ENCODE assay signal across 24 cellular contexts in genomic region chr3:18024715-18025114, GRCh38.
DNase-seq lines count a peak whose midpoint lies in the region; ATAC-seq, FAIRE-seq and TF ChIP-seq lines count a peak whose summit lies in the region.
"Had no signal": no experiment of that assay in that cellular context is flagged by ENCODE, and none has a peak within 500 bp of the region (broad histone marks: within the 10 kb centered on the region; RNA-seq: fewer than 3 reads in every experiment).

No MANE protein-coding gene starts in this region.

- no peak for FAIRE-seq in H54 (lab: Jason Lieb, UNC)
- FAIRE-seq: GM12892, small intestine had no signal

- ATAC-seq in GM18502 (IDR thresholded peaks at IDR 0.05; ENCODE audit: poor library complexity, unreplicated experiment) (peak; percentile 69), HG02852 (IDR thresholded peaks at IDR 0.05; ENCODE audit: unreplicated experiment) (peak; percentile 83), GM19463 (IDR thresholded peaks at IDR 0.05; ENCODE audit: unreplicated experiment) (no peak)
- ATAC-seq: activated CD4-positive, alpha-beta T cell treated with anti-CD3 and anti-CD28 coated beads for 36 hours; CD8-positive, alpha-beta T cell; lower lobe of right lung; Panc1 had no signal

- no peak for TF ChIP-seq CTCF in GM20000 (IDR thresholded peaks at IDR 0.05; ENCODE audit: extremely low read depth, missing control alignments)

- TF ChIP-seq POLR2A in H54 (IDR thresholded peaks at IDR 0.05; ENCODE audit: low read depth, low read length), result no peak

- DNase-seq in GM20000 (ENCODE audit: low spot score), result peak; percentile 17
- peak; percentile 27 for DNase-seq in SK-N-DZ (ENCODE audit: low spot score)
- no peak for DNase-seq in ureter (ENCODE audit: low spot score)
- no peak for DNase-seq in iPS-NIHi11 (ENCODE audit: low spot score)
- DNase-seq in H54 (ENCODE audit: insufficient read length, low spot score), result no peak
- DNase-seq: activated CD4-positive, alpha-beta T cell treated with anti-CD3 and anti-CD28 coated beads for 36 hours; activated effector memory CD4-positive, alpha-beta T cell treated with Interleukin-2 at 50 U/mL for 16 hours; effector CD4-positive, alpha-beta T cell; HCEC 1CT; hippocampal formation; lower lobe of right lung; midbrain; MV-4-11; naive B cell; NCI-H1436; NCI-H345; Right ventricle myocardium superior; small intestine had no signal

Comparison
In these comparisons a context has a peak if more than half of its experiments do, and no peak if none do; other contexts are left out.
1. DNase-seq: peak in GM20000 (single experiment) and SK-N-DZ (single experiment); none in ureter (single experiment), iPS-NIHi11 (single experiment) and H54 (single experiment).